Comparison of ENCODE assay signal across 18 cellular contexts in genomic region chr20:2729791-2730190, GRCh38. TPM values are rescaled to one million over a fixed set of nuclear protein-coding genes. Genes with fewer than 3 reads are reported as not detected.
DNase-seq lines count a peak whose midpoint lies in the region; ATAC-seq and TF ChIP-seq lines count a peak whose summit lies in the region.
"Had no signal": no experiment of that assay in that cellular context is flagged by ENCODE, and none has a peak within 500 bp of the region (broad histone marks: within the 10 kb centered on the region; RNA-seq: fewer than 3 reads in every experiment).

No MANE protein-coding gene starts in this region.

- H3K23ac ChIP-seq in IMR-90 (ENCODE audit: low read depth, low read length), result no peak overlapping the region

- H2AK5ac ChIP-seq in IMR-90 (ENCODE audit: low read depth, low read length), result no peak overlapping the region

- peaks cover 38% of the 10 kb centered on the region for H3K27me3 Mint-ChIP-seq in activated CD8-positive, alpha-beta memory T cell treated with anti-CD3 and anti-CD28 coated beads, Interleukin-2, amount 10 ng/mL, durations not matched to agents 7 days and 5 days
- H3K27me3 Mint-ChIP-seq in natural killer cell (ENCODE audit: low read depth in 2 of 2), result no peaks in the 10 kb centered on the region

- H4K8ac ChIP-seq in IMR-90 (ENCODE audit: low read depth in 2 of 2, low read length in 2 of 2), result no peak overlapping the region

- TF ChIP-seq RAD21 in IMR-90 (IDR thresholded peaks at IDR 0.05; ENCODE audit: low read length), result no peak

- no peak overlapping the region for H4K5ac ChIP-seq in IMR-90 (ENCODE audit: low read depth, low read length)

- H3K4me3 ChIP-seq in IMR-90 (ENCODE audit: insufficient read depth, low read depth, low read length), result no peak overlapping the region
- no peak overlapping the region for H3K4me3 ChIP-seq in adipocyte (ENCODE audit: low read length)
- H3K4me3 ChIP-seq: mucosa of descending colon, pancreas, Peyer's patch, skin epidermis had no signal

- no TSS peak for BruUV-seq in IMR-90 (replicated peaks; lab: Mats Ljungman, UMichigan)

- H3K36me3 Mint-ChIP-seq in activated CD8-positive, alpha-beta memory T cell treated with anti-CD3 and anti-CD28 coated beads, Interleukin-2, amount 10 ng/mL, durations not matched to agents 7 days and 5 days, result peaks cover 8% of the 10 kb centered on the region
- H3K36me3 Mint-ChIP-seq in natural killer cell, result peaks cover 14% of the 10 kb centered on the region

- no peaks in the 10 kb centered on the region for H4K20me1 ChIP-seq in IMR-90 (ENCODE audit: insufficient read depth, low read length)

- no peak overlapping the region for H2AK9ac ChIP-seq in IMR-90 (replicated peaks; ENCODE audit: low read depth, low read length, poor library complexity)

- H3K4me1 ChIP-seq in IMR-90 (ENCODE audit: control insufficient read depth, insufficient read depth, low read length) (no peaks in the 10 kb centered on the region), adipocyte (ENCODE audit: control insufficient read depth, insufficient read depth, low read length) (no peaks in the 10 kb centered on the region)
- H3K4me1 ChIP-seq: pancreas, Peyer's patch had no signal

- no peak overlapping the region for H2AFZ ChIP-seq in IMR-90 (replicated peaks; ENCODE audit: low read length, poor library complexity)

- in situ Hi-C loops in IMR-90 (cut with MboI; ENCODE audit: low sequenced_read_pairs), result no loop called here

- no peak overlapping the region for H2BK15ac ChIP-seq in IMR-90 (ENCODE audit: low read depth, low read length)

- no peak for TF ChIP-seq POLR2A in IMR-90 (IDR thresholded peaks at IDR 0.05; ENCODE audit: low read depth, low read length)

- TF ChIP-seq CTCF in IMR-90 (conservative IDR thresholded peaks at IDR 0.05; ENCODE audit: low read depth, low read length) (no peak), natural killer cell (IDR thresholded peaks at IDR 0.05) (no peak)

- H2BK120ac ChIP-seq in IMR-90 (ENCODE audit: low read depth, low read length), result no peak overlapping the region

- H3K9me1 ChIP-seq in IMR-90 (ENCODE audit: insufficient read depth, low read length), result no peaks in the 10 kb centered on the region

- CTCF ChIA-PET in activated CD8-positive, alpha-beta memory T cell treated with anti-CD3 and anti-CD28 coated beads, Interleukin-2, amount 10 ng/mL, durations not matched to agents 7 days and 5 days (lab: Charles Lee), result interaction anchor here (0.7 to 3.5 kb wide), 9 partner anchors 12 to 122 kb away, joined by 3 to 28 read pairs (median 8); no protein-coding TSS in a partner anchor
- CTCF ChIA-PET in IMR-90 (lab: Yijun Ruan, JAX), result no interaction called here

- H3K79me1 ChIP-seq in IMR-90 (ENCODE audit: low read depth in 1 of 2, low read length in 2 of 2), result no peaks in the 10 kb centered on the region

- no CpG with 5 or more reads among the region's 1 CpG for WGBS in IMR-90 (ENCODE audit: extremely low coverage in 2 of 2, insufficient read length in 1 of 2), 2 experiments

- DNase-seq in activated CD8-positive, alpha-beta memory T cell treated with anti-CD3 and anti-CD28 coated beads for 24 hours, result peak; percentile 57
- DNase-seq in activated CD8-positive, alpha-beta memory T cell treated with anti-CD3 and anti-CD28 coated beads, Interleukin-2, amount 10 ng/mL, durations not matched to agents 7 days and 5 days, result no peak
- DNase-seq in IMR-90, result peak; percentile 6
- peak; percentile 25 for DNase-seq in adipocyte (ENCODE audit: low read depth)
- DNase-seq in natural killer cell, result no peak
- DNase-seq in occipital lobe (lab: John Stamatoyannopoulos, UW), result no peak
- DNase-seq in NCI-H524 (lab: John Stamatoyannopoulos, UW), result no peak
- no peak for DNase-seq in NK-92 (lab: John Stamatoyannopoulos, UW; ENCODE audit: unreplicated experiment)
- DNase-seq: Calu3; mucosa of descending colon; NCI-H2029; NCI-H69; pancreas; Peyer's patch; stimulated activated naive B cell treated with anti-CD40 and anti-IgM and Interleukin-4, amounts not matched to agents 10 μg/mL and 1 μg/mL and 100 μg/mL, for 72 hours; SW 1271 had no signal

- intact Hi-C loops in IMR-90 (cut with micrococcal nuclease) (no loop called here), natural killer cell (cut with micrococcal nuclease) (loop anchor here (1.0 kb wide), 1 partner anchor 12 kb away; no protein-coding TSS in a partner anchor)

- no peak overlapping the region for H4K91ac ChIP-seq in IMR-90 (ENCODE audit: insufficient read depth, low read depth, low read length)

- POLR2A ChIA-PET in IMR-90 (lab: Charles Lee; ENCODE audit: unreplicated experiment), result no interaction called here

- H3K27ac ChIP-seq in IMR-90 (ENCODE audit: insufficient read depth, low read length), result no peak overlapping the region
- H3K27ac ChIP-seq: pancreas, Peyer's patch had no signal

- H3K9ac ChIP-seq in IMR-90 (ENCODE audit: low read depth, low read length) (no peak overlapping the region), adipocyte (ENCODE audit: low read length) (no peak overlapping the region)

- H3K36me3 ChIP-seq in IMR-90 (ENCODE audit: control insufficient read depth, insufficient read depth, low read length), result no peaks in the 10 kb centered on the region
- no peaks in the 10 kb centered on the region for H3K36me3 ChIP-seq in adipocyte (ENCODE audit: control insufficient read depth, insufficient read depth, low read length, severe bottlenecking)
- H3K36me3 ChIP-seq: pancreas, Peyer's patch had no signal

- H2BK20ac ChIP-seq in IMR-90 (ENCODE audit: low read depth, low read length), result no peak overlapping the region

- ATAC-seq in activated CD8-positive, alpha-beta memory T cell treated with anti-CD3 and anti-CD28 coated beads, Interleukin-2, amount 10 ng/mL, durations not matched to agents 7 days and 5 days, result no peak
- peak; percentile 67 for ATAC-seq in IMR-90 (ENCODE audit: low read depth)
- peak in 2 of 3 donors; percentile 2 to 4 for ATAC-seq in natural killer cell
- ATAC-seq: pancreas had no signal

- H3K4me2 ChIP-seq in IMR-90 (ENCODE audit: low read depth, low read length), result no peak overlapping the region

- H2BK5ac ChIP-seq in IMR-90 (ENCODE audit: low read depth, low read length, poor library complexity, severe bottlenecking), result no peak overlapping the region

- no peak overlapping the region for H3K14ac ChIP-seq in IMR-90 (replicated peaks; ENCODE audit: low read depth, low read length)

- dilution Hi-C loops in IMR-90 (cut with HindIII; ENCODE audit: low sequenced_read_pairs, unreplicated experiment), result no loop called here

- no peak overlapping the region for H3K56ac ChIP-seq in IMR-90 (ENCODE audit: extremely low read depth, insufficient read depth, low read length)

- H3K27ac Mint-ChIP-seq in activated CD8-positive, alpha-beta memory T cell treated with anti-CD3 and anti-CD28 coated beads, Interleukin-2, amount 10 ng/mL, durations not matched to agents 7 days and 5 days, result no peak overlapping the region
- H3K27ac Mint-ChIP-seq in natural killer cell, result peak overlapping the region; percentile 88
- H3K27ac Mint-ChIP-seq: stimulated activated naive B cell treated with anti-CD40 and anti-IgM and Interleukin-4, amounts not matched to agents 10 μg/mL and 1 μg/mL and 100 μg/mL, for 72 hours; type B pancreatic cell had no signal

- no peak overlapping the region for H3K4me3 Mint-ChIP-seq in activated CD8-positive, alpha-beta memory T cell treated with anti-CD3 and anti-CD28 coated beads, Interleukin-2, amount 10 ng/mL, durations not matched to agents 7 days and 5 days
- H3K4me3 Mint-ChIP-seq in natural killer cell, result peak overlapping the region; percentile 41
- H3K4me3 Mint-ChIP-seq: stimulated activated naive B cell treated with anti-CD40 and anti-IgM and Interleukin-4, amounts not matched to agents 10 μg/mL and 1 μg/mL and 100 μg/mL, for 72 hours; type B pancreatic cell had no signal

- H3K27me3 ChIP-seq in IMR-90 (ENCODE audit: control insufficient read depth, insufficient read depth, low read length) (peaks cover 10% of the 10 kb centered on the region), adipocyte (replicated peaks; ENCODE audit: control insufficient read depth, insufficient read depth, low read length) (peaks cover 47% of the 10 kb centered on the region)
- H3K27me3 ChIP-seq: pancreas, Peyer's patch had no signal

- peaks cover 7% of the 10 kb centered on the region for H3K4me1 Mint-ChIP-seq in activated CD8-positive, alpha-beta memory T cell treated with anti-CD3 and anti-CD28 coated beads, Interleukin-2, amount 10 ng/mL, durations not matched to agents 7 days and 5 days
- peaks cover 15 to 29% of the 10 kb centered on the region in 2 donors for H3K4me1 Mint-ChIP-seq in natural killer cell

- H3K18ac ChIP-seq in IMR-90 (ENCODE audit: low read depth, low read length), result no peak overlapping the region

- peaks cover 5% of the 10 kb centered on the region for H3K9me3 ChIP-seq in IMR-90 (ENCODE audit: control insufficient read depth, insufficient read depth, low read length)
- peaks cover 40% of the 10 kb centered on the region for H3K9me3 ChIP-seq in adipocyte (ENCODE audit: control insufficient read depth, low read length)
- H3K9me3 ChIP-seq: mucosa of descending colon, pancreas, Peyer's patch had no signal

- H3K9me3 Mint-ChIP-seq in activated CD8-positive, alpha-beta memory T cell treated with anti-CD3 and anti-CD28 coated beads, Interleukin-2, amount 10 ng/mL, durations not matched to agents 7 days and 5 days (ENCODE audit: low read depth), result peaks cover 5% of the 10 kb centered on the region
- peaks cover 2 to 4% of the 10 kb centered on the region in 2 donors for H3K9me3 Mint-ChIP-seq in natural killer cell

- H3K4ac ChIP-seq in IMR-90 (ENCODE audit: low read depth, low read length), result no peak overlapping the region

TF ChIP-seq in IMR-90, 13 proteins besides CTCF, POLR2A, EP300 and RAD21:
- no peak for TF ChIP-seq CEBPB (IDR thresholded peaks at IDR 0.05; ENCODE audit: low read depth, low read length)

RNA-seq across cellular contexts. Expression of gene EBF4, which starts 37.2 kb away (rescaled TPM):
- total RNA-seq in activated CD8-positive, alpha-beta memory T cell treated with anti-CD3 and anti-CD28 coated beads, Interleukin-2, amount 10 ng/mL, durations not matched to agents 7 days and 5 days, result 1 to 10 TPM; 1.3 to 3.1 TPM
- total RNA-seq in IMR-90 (2012; rRNA removed), result under 0.01 and 0.18 TPM in 2 replicates
- polyA plus RNA-seq in IMR-90 (2012; rRNA removed), result 1.0 and 1.1 TPM in 2 replicates
- polyA plus RNA-seq in IMR-90 (2012; cell fraction: cytosol; rRNA removed), result 0.50 and 1.1 TPM in 2 replicates
- polyA plus RNA-seq in IMR-90 (2012; cell fraction: nucleus; rRNA removed; ENCODE audit: low replicate concordance), result 5.7 and 8.7 TPM in 2 replicates
- 10 to 100 TPM; 17.1 to 21.7 (median 20.4) TPM for total RNA-seq in natural killer cell
- 10.5 TPM for total RNA-seq in occipital lobe

Comparison
In these comparisons a context has a peak if more than half of its experiments do, and no peak if none do; other contexts are left out.
1. DNase-seq: peak in activated CD8-positive, alpha-beta memory T cell treated with anti-CD3 and anti-CD28 coated beads for 24 hours (single experiment), IMR-90 (single experiment) and adipocyte (single experiment); none in activated CD8-positive, alpha-beta memory T cell treated with anti-CD3 and anti-CD28 coated beads, Interleukin-2, amount 10 ng/mL, durations not matched to agents 7 days and 5 days (single experiment), natural killer cell (single experiment), occipital lobe (single experiment), NCI-H524 (0 of 2) and NK-92 (single experiment).